In the genomic region with DNA sequence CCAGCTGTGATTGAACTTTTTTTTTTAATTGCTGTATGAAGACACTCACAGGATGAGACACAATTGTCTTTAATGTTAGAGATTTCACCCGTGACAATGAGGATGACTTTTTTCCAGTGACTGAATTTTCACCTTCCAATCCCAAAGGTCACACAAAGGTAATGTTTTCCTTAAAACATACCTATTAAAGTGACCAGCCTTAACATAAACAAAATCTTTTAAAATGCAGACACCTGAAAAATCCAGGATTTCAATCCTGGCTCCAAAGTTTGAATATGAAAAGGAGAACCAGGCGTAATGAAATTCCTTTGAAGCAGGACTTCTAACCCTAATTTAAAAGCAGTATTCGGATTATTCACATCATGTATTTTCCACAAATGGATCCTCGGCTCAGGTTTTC, we compare ENCODE assay signal across 24 cellular contexts.
"Had no signal": no experiment of that assay in that cellular context is flagged by ENCODE, and none has a peak within 500 bp of the region (broad histone marks: within the 10 kb centered on the region; RNA-seq: fewer than 3 reads in every experiment).

No MANE protein-coding gene starts in this region.

- H3K9me3 Mint-ChIP-seq: activated CD4-positive, alpha-beta memory T cell treated with anti-CD3 and anti-CD28 coated beads, Interleukin-2, amount 10 ng/mL, durations not matched to agents 7 days and 5 days; activated CD4-positive, alpha-beta T cell treated with anti-CD3 and anti-CD28 coated beads, Interleukin-2, amount 10 ng/mL, durations not matched to agents 7 days and 5 days; activated naive CD8-positive, alpha-beta T cell treated with anti-CD3 and anti-CD28 coated beads, Interleukin-2, amount 10 ng/mL, durations not matched to agents 7 days and 5 days; activated T-cell treated with anti-CD3 and anti-CD28 coated beads, Interleukin-2, amount 50 U/mL, for 24 hours; effector memory CD8-positive, alpha-beta T cell; natural killer cell treated with Interleukin-12 subunit alpha and Interleukin-12 subunit beta and Interleukin-15 and Interleukin-18, amount 100 ng/mL, for 72 hours had no signal

- H3K4me1 Mint-ChIP-seq: activated CD4-positive, alpha-beta memory T cell treated with anti-CD3 and anti-CD28 coated beads, Interleukin-2, amount 10 ng/mL, durations not matched to agents 7 days and 5 days; activated CD4-positive, alpha-beta T cell treated with anti-CD3 and anti-CD28 coated beads, Interleukin-2, amount 10 ng/mL, durations not matched to agents 7 days and 5 days; activated naive CD4-positive, alpha-beta T cell treated with anti-CD3 and anti-CD28 coated beads, Interleukin-2, amount 10 ng/mL, durations not matched to agents 7 days and 5 days; activated naive CD8-positive, alpha-beta T cell treated with anti-CD3 and anti-CD28 coated beads, Interleukin-2, amount 10 ng/mL, durations not matched to agents 7 days and 5 days had no signal

- H3K9me3 ChIP-seq: ascending aorta, gastroesophageal sphincter, spleen, suprapubic skin, tibial artery had no signal

- H3K4me3 Mint-ChIP-seq: activated CD4-positive, alpha-beta memory T cell treated with anti-CD3 and anti-CD28 coated beads, Interleukin-2, amount 10 ng/mL, durations not matched to agents 7 days and 5 days; activated CD4-positive, alpha-beta T cell treated with anti-CD3 and anti-CD28 coated beads, Interleukin-2, amount 10 ng/mL, durations not matched to agents 7 days and 5 days; activated naive CD4-positive, alpha-beta T cell treated with anti-CD3 and anti-CD28 coated beads, Interleukin-2, amount 10 ng/mL, durations not matched to agents 7 days and 5 days; activated naive CD8-positive, alpha-beta T cell treated with anti-CD3 and anti-CD28 coated beads, Interleukin-2, amount 10 ng/mL, durations not matched to agents 7 days and 5 days; activated T-cell treated with anti-CD3 and anti-CD28 coated beads, Interleukin-2, amount 50 U/mL, for 24 hours; effector memory CD8-positive, alpha-beta T cell; natural killer cell treated with Interleukin-12 subunit alpha and Interleukin-12 subunit beta and Interleukin-15 and Interleukin-18, amount 100 ng/mL, for 72 hours; WTC11 had no signal

- H3K27me3 Mint-ChIP-seq: activated CD4-positive, alpha-beta memory T cell treated with anti-CD3 and anti-CD28 coated beads, Interleukin-2, amount 10 ng/mL, durations not matched to agents 7 days and 5 days; activated CD4-positive, alpha-beta T cell treated with anti-CD3 and anti-CD28 coated beads, Interleukin-2, amount 10 ng/mL, durations not matched to agents 7 days and 5 days; activated naive CD4-positive, alpha-beta T cell treated with anti-CD3 and anti-CD28 coated beads, Interleukin-2, amount 10 ng/mL, durations not matched to agents 7 days and 5 days; activated naive CD8-positive, alpha-beta T cell treated with anti-CD3 and anti-CD28 coated beads, Interleukin-2, amount 10 ng/mL, durations not matched to agents 7 days and 5 days had no signal

- H3K27me3 ChIP-seq: ascending aorta, brain microvascular endothelial cell, gastroesophageal sphincter, spleen, suprapubic skin, tibial artery had no signal

- ATAC-seq: effector memory CD8-positive, alpha-beta T cell; gastroesophageal sphincter; left colon; natural killer cell treated with Interleukin-12 subunit alpha and Interleukin-12 subunit beta and Interleukin-15 and Interleukin-18, amount 100 ng/mL, for 72 hours; right cardiac atrium; WTC11 had no signal

- H3K27ac ChIP-seq: ascending aorta, brain microvascular endothelial cell, coronary artery, gastroesophageal sphincter, spleen, suprapubic skin, tibial artery had no signal

- H3K27ac Mint-ChIP-seq: activated CD4-positive, alpha-beta memory T cell treated with anti-CD3 and anti-CD28 coated beads, Interleukin-2, amount 10 ng/mL, durations not matched to agents 7 days and 5 days; activated CD4-positive, alpha-beta T cell treated with anti-CD3 and anti-CD28 coated beads, Interleukin-2, amount 10 ng/mL, durations not matched to agents 7 days and 5 days; activated naive CD4-positive, alpha-beta T cell treated with anti-CD3 and anti-CD28 coated beads, Interleukin-2, amount 10 ng/mL, durations not matched to agents 7 days and 5 days; activated naive CD8-positive, alpha-beta T cell treated with anti-CD3 and anti-CD28 coated beads, Interleukin-2, amount 10 ng/mL, durations not matched to agents 7 days and 5 days; activated T-cell treated with anti-CD3 and anti-CD28 coated beads, Interleukin-2, amount 50 U/mL, for 24 hours; effector memory CD8-positive, alpha-beta T cell; natural killer cell treated with Interleukin-12 subunit alpha and Interleukin-12 subunit beta and Interleukin-15 and Interleukin-18, amount 100 ng/mL, for 72 hours; WTC11 had no signal

- H3K4me3 ChIP-seq: ascending aorta, coronary artery, gastroesophageal sphincter, spleen, suprapubic skin, tibial artery had no signal

- H3K36me3 Mint-ChIP-seq: activated naive CD4-positive, alpha-beta T cell treated with anti-CD3 and anti-CD28 coated beads, Interleukin-2, amount 10 ng/mL, durations not matched to agents 7 days and 5 days; activated naive CD8-positive, alpha-beta T cell treated with anti-CD3 and anti-CD28 coated beads, Interleukin-2, amount 10 ng/mL, durations not matched to agents 7 days and 5 days; natural killer cell treated with Interleukin-12 subunit alpha and Interleukin-12 subunit beta and Interleukin-15 and Interleukin-18, amount 100 ng/mL, for 72 hours; WTC11 had no signal

- DNase-seq: activated CD4-positive, alpha-beta memory T cell treated with anti-CD3 and anti-CD28 coated beads, Interleukin-2, amount 10 ng/mL, durations not matched to agents 7 days and 5 days; activated CD4-positive, alpha-beta T cell treated with anti-CD3 and anti-CD28 coated beads for 1 hour; activated CD4-positive, alpha-beta T cell treated with anti-CD3 and anti-CD28 coated beads, Interleukin-2, amount 10 ng/mL, durations not matched to agents 7 days and 5 days; activated CD8-positive, alpha-beta memory T cell treated with anti-CD3 and anti-CD28 coated beads, Interleukin-2, amount 50 U/mL, for 48 hours; activated gamma-delta T cell; activated naive CD4-positive, alpha-beta T cell treated with anti-CD3 and anti-CD28 coated beads, Interleukin-2, amount 10 ng/mL, durations not matched to agents 7 days and 5 days; activated naive CD8-positive, alpha-beta T cell treated with anti-CD3 and anti-CD28 coated beads, Interleukin-2, amount 10 ng/mL, durations not matched to agents 7 days and 5 days; activated T-cell treated with anti-CD3 and anti-CD28 coated beads, Interleukin-2, amount 50 U/mL, for 24 hours; brain microvascular endothelial cell; effector memory CD8-positive, alpha-beta T cell; hippocampal formation; kidney; left colon; posterior cingulate gyrus; right cardiac atrium; spleen; stimulated activated naive CD4-positive, alpha-beta T cell; tibial artery had no signal

- H3K4me1 ChIP-seq: ascending aorta, gastroesophageal sphincter, spleen, tibial artery had no signal

- H3K36me3 ChIP-seq: ascending aorta, brain microvascular endothelial cell, gastroesophageal sphincter, spleen, suprapubic skin, tibial artery had no signal
